17 cellular contexts compared by ENCODE assay signal in the genomic region with DNA sequence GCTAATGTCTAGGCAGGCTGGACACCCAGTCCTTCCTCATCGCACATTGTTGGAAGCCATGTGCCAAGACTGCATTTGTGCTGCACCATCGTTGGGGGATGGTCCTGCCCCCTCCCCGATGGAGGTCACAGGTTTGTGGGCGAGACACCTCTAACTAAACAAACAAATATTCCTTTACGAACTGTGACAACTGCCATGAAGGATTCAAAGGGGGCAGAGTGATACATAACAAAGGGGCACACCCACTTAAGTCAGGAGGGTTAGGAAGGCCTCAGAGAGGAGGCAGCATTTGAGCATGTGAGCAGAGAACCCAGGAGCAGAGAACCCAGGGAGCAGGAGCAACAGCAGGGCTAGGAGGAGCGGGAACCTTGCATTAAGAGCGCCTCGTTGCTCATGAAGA. TPM values are rescaled to one million over a fixed set of nuclear protein-coding genes. Genes with fewer than 3 reads are reported as not detected.
DNase-seq lines count a peak whose midpoint lies in the region; ATAC-seq, FAIRE-seq and TF ChIP-seq lines count a peak whose summit lies in the region.
"Had no signal": no experiment of that assay in that cellular context is flagged by ENCODE, and none has a peak within 500 bp of the region (broad histone marks: within the 10 kb centered on the region; RNA-seq: fewer than 3 reads in every experiment).

No MANE protein-coding gene starts in this region.

- no peak for DNase-seq in A673 (ENCODE audit: low spot score)
- DNase-seq in H1 (ENCODE audit: low read depth in 1 of 2, low spot score in 2 of 2) = no peak
- DNase-seq in neural progenitor cell (ENCODE audit: low spot score) = no peak
- no peak for DNase-seq in 8988T
- no peak for DNase-seq in PC-3
- DNase-seq in GM12891 (ENCODE audit: insufficient read length, low spot score) = no peak
- DNase-seq in HT-29 (ENCODE audit: low spot score) = no peak
- DNase-seq: GF-D8, Kasumi-1, MM.1S, NCI-H1092 treated with DMSO at 0.1 percent for 48 hours, NCI-H2107, NCI-H2227 treated with DMSO at 0.1 percent for 48 hours had no signal

- H2BK120ac ChIP-seq in H1 (replicated peaks; ENCODE audit: low read depth, low read length) = no peak overlapping the region

- no peaks in the 10 kb centered on the region for H3K27me3 Mint-ChIP-seq in neural progenitor cell (ENCODE audit: insufficient read depth, low read depth)
- H3K27me3 Mint-ChIP-seq: IgD-negative memory B cell had no signal

- H4K91ac ChIP-seq in H1 (replicated peaks; ENCODE audit: insufficient read length, low read length) = peak overlapping the region; percentile 31

- H2BK5ac ChIP-seq in H1 (ENCODE audit: low read depth, low read length) = peak overlapping the region; percentile 78; the same call in 1 of the 2 replicates

- no peak for TF ChIP-seq CTCF in A673 (conservative IDR thresholded peaks at IDR 0.05; ENCODE audit: low read depth, low read length)
- TF ChIP-seq CTCF in HEK293 (tag by site-specific recombination; IDR thresholded peaks at IDR 0.05) = no peak
- TF ChIP-seq CTCF in H1 (IDR thresholded peaks at IDR 0.05; ENCODE audit: control extremely low read depth in 1 of 3, insufficient read depth in 1 of 3, low read depth in 1 of 3, low read length in 3 of 3) = no peak
- TF ChIP-seq CTCF in neural progenitor cell (IDR thresholded peaks at IDR 0.05) = no peak
- no peak for TF ChIP-seq CTCF in PC-3 (conservative IDR thresholded peaks at IDR 0.05; ENCODE audit: low read depth, low read length)

- H3K9me3 Mint-ChIP-seq in neural progenitor cell = no peaks in the 10 kb centered on the region
- H3K9me3 Mint-ChIP-seq: IgD-negative memory B cell had no signal

- no peak overlapping the region for H2AFZ ChIP-seq in H1 (ENCODE audit: low read length)
- no peak overlapping the region for H2AFZ ChIP-seq in neural progenitor cell (replicated peaks)
- no peak overlapping the region for H2AFZ ChIP-seq in PC-3 (ENCODE audit: low read length)

- POLR2A ChIA-PET in A673 (lab: Charles Lee; ENCODE audit: low non-redundant PET) = no interaction called here
- POLR2A ChIA-PET in HEK293 (lab: Yijun Ruan, JAX) = no interaction called here
- POLR2A ChIA-PET in H1 (lab: Charles Lee; ENCODE audit: partially characterized antibody) = interaction anchor here (1.0 to 1.1 kb wide), 2 partner anchors 16 to 17 kb away, joined by 3 read pairs; no protein-coding TSS in a partner anchor
- POLR2A ChIA-PET in PC-3 (lab: Charles Lee; ENCODE audit: unreplicated experiment) = no interaction called here

- no peak overlapping the region for H4K5ac ChIP-seq in H1 (ENCODE audit: insufficient read length, low read depth, low read length)

- H3K4me2 ChIP-seq in H1 (ENCODE audit: insufficient read depth in 1 of 2, low read depth in 2 of 2, low read length in 2 of 2) (no peak overlapping the region; a peak in 1 of 4 replicates), neural progenitor cell (no peak overlapping the region), PC-3 (ENCODE audit: low read length) (no peak overlapping the region)

- ATAC-seq in PC-3 = no peak

- peak overlapping the region; percentile 21 for H3K4me3 Mint-ChIP-seq in neural progenitor cell
- H3K4me3 Mint-ChIP-seq: IgD-negative memory B cell had no signal

- H3K27ac ChIP-seq in A673 (ENCODE audit: low read depth, low read length, poor library complexity, severe bottlenecking) = peak overlapping the region; percentile 81
- H3K27ac ChIP-seq in HEK293 (ENCODE audit: extremely low read depth, low read depth, low read length) = peak overlapping the region; percentile 79; the same call in 1 of the 2 replicates
- H3K27ac ChIP-seq in H1 (ENCODE audit: low read depth, low read length) = no peak overlapping the region
- H3K27ac ChIP-seq in neural progenitor cell = no peak overlapping the region
- H3K27ac ChIP-seq in PC-3 (ENCODE audit: low read length) = no peak overlapping the region
- H3K27ac ChIP-seq: C4-2B, RWPE1 had no signal

- no peaks in the 10 kb centered on the region for H4K20me1 ChIP-seq in H1 (replicated peaks in 1 of 2; ENCODE audit: control insufficient read depth in 1 of 2, insufficient read depth in 2 of 2, low read length in 2 of 2)
- H4K20me1 ChIP-seq in neural progenitor cell (ENCODE audit: low read depth) = no peaks in the 10 kb centered on the region
- no peaks in the 10 kb centered on the region for H4K20me1 ChIP-seq in PC-3 (ENCODE audit: low read length)

- H3K27me3 ChIP-seq in A673 (replicated peaks; ENCODE audit: insufficient read depth, low read depth, low read length, poor library complexity) (no peaks in the 10 kb centered on the region), H1 (replicated peaks in 1 of 4; ENCODE audit: control insufficient read depth in 3 of 4, extremely low read depth in 1 of 4, insufficient read depth in 3 of 4, low read length in 3 of 4) (no peaks in the 10 kb centered on the region), neural progenitor cell (no peaks in the 10 kb centered on the region), PC-3 (ENCODE audit: low read length) (no peaks in the 10 kb centered on the region)

- H3K36me3 Mint-ChIP-seq in neural progenitor cell = peaks cover 22% of the 10 kb centered on the region

- no peak overlapping the region for H4K8ac ChIP-seq in H1 (ENCODE audit: extremely low read depth, insufficient read depth, low read length)

- no peak overlapping the region for H3K56ac ChIP-seq in H1 (replicated peaks; ENCODE audit: insufficient read length, low read depth, low read length)

- H3K4ac ChIP-seq in H1 (replicated peaks; ENCODE audit: insufficient read length, low read depth, low read length) = no peak overlapping the region

- no peak for TF ChIP-seq RAD21 in H1 (IDR thresholded peaks at IDR 0.05 in 1 of 2, conservative IDR thresholded peaks at IDR 0.05 in 1 of 2; ENCODE audit: low read depth in 2 of 2, low read length in 2 of 2)

- TF ChIP-seq EP300 in H1 (IDR thresholded peaks at IDR 0.05; ENCODE audit: borderline replicate concordance in 1 of 2, low read depth in 2 of 2, low read length in 2 of 2) = no peak

- TF ChIP-seq POLR2A in H1 (IDR thresholded peaks at IDR 0.05; ENCODE audit: control extremely low read depth in 1 of 2, low read depth in 2 of 2, low read length in 2 of 2) (no peak), GM12891 (IDR thresholded peaks at IDR 0.05; ENCODE audit: low read depth, low read length) (no peak)

- 0 out of 2 replicates have a peak overlapping the region, but pooled peaks have one; percentile 36 for H2BK15ac ChIP-seq in H1 (ENCODE audit: low read length)

- no peaks in the 10 kb centered on the region for H3K9me3 ChIP-seq in A673 (ENCODE audit: low read depth, low read length, poor library complexity, severe bottlenecking)
- H3K9me3 ChIP-seq in HEK293 (ENCODE audit: control insufficient read depth, insufficient read depth, low read depth, low read length) = no peaks in the 10 kb centered on the region
- no peaks in the 10 kb centered on the region for H3K9me3 ChIP-seq in H1 (ENCODE audit: insufficient read depth in 2 of 2, low read depth in 1 of 2, low read length in 1 of 2)
- H3K9me3 ChIP-seq in neural progenitor cell (ENCODE audit: low read depth) = no peaks in the 10 kb centered on the region
- no peaks in the 10 kb centered on the region for H3K9me3 ChIP-seq in PC-3 (ENCODE audit: low read length)

- H3K9me2 ChIP-seq in PC-3 (replicated peaks; ENCODE audit: low read length) = no peaks in the 10 kb centered on the region

- H3K9ac ChIP-seq in H1 (replicated peaks in 1 of 4; ENCODE audit: extremely low read depth in 1 of 4, low read depth in 3 of 4, low read length in 3 of 4) = no peak overlapping the region
- H3K9ac ChIP-seq in neural progenitor cell = no peak overlapping the region
- no peak overlapping the region for H3K9ac ChIP-seq in PC-3 (ENCODE audit: low read length)

- peak overlapping the region; percentile 87; the same call in 1 of the 2 replicates for H2BK12ac ChIP-seq in H1 (ENCODE audit: low read depth, low read length)

- CTCF ChIA-PET in A673 (lab: Charles Lee) (no interaction called here), HEK293 (lab: Yijun Ruan, JAX) (no interaction called here), H1 (lab: Charles Lee; ENCODE audit: partially characterized antibody) (interaction anchor here (1.3 to 1.8 kb wide), 2 partner anchors 10 to 28 kb away, joined by 3 to 4 read pairs; no protein-coding TSS in a partner anchor), PC-3 (lab: Charles Lee) (no interaction called here)

- H3F3A ChIP-seq in neural progenitor cell (ENCODE audit: low read depth) = no peaks in the 10 kb centered on the region
- H3F3A ChIP-seq in PC-3 (ENCODE audit: low read length, unreplicated experiment) = no peaks in the 10 kb centered on the region

- peak overlapping the region; percentile 91 for H2AK5ac ChIP-seq in H1 (ENCODE audit: low read depth, low read length)

- H3K79me2 ChIP-seq in H1 (ENCODE audit: control insufficient read depth in 1 of 2, insufficient read depth in 2 of 2, low read length in 2 of 2) (0 out of 4 replicates have a peak, but pooled peaks cover 0 to 1% of the 10 kb centered on the region in 2 experiments), neural progenitor cell (ENCODE audit: low read depth) (no peaks in the 10 kb centered on the region), PC-3 (ENCODE audit: low read length) (0 out of 2 replicates have a peak, but pooled peaks cover 6% of the 10 kb centered on the region)

- no peaks in the 10 kb centered on the region; the same call in 1 of the 2 replicates for H3K79me1 ChIP-seq in H1 (ENCODE audit: low read depth, low read length)

- BruUV-seq in A673 (replicated peaks; lab: Mats Ljungman, UMichigan) (no TSS peak), PC-3 (replicated peaks; lab: Mats Ljungman, UMichigan) (no TSS peak)

- peak overlapping the region; percentile 80 for H2BK20ac ChIP-seq in H1 (ENCODE audit: low read length)

- 88% methylated on average over 8 of the region's 8 CpGs; no CpG with 5 or more reads in 1 of the 2 experiments for WGBS in H1 (ENCODE audit: extremely low coverage in 1 of 2, insufficient coverage in 1 of 2, insufficient read length in 1 of 2, insufficient replicate concordance in 2 of 2, low coverage in 1 of 2, low lambda C conversion rate in 2 of 2, missing lambda C conversion rate in 1 of 2), 2 experiments

- no peaks in the 10 kb centered on the region for H3K23me2 ChIP-seq in H1 (ENCODE audit: low read depth, low read length)

- H3K14ac ChIP-seq in H1 (ENCODE audit: insufficient read length) = no peak overlapping the region

- FAIRE-seq in H1 (lab: Jason Lieb, UNC) = no peak
- FAIRE-seq in GM12891 (lab: Jason Lieb, UNC) = no peak

- peaks cover 43% of the 10 kb centered on the region for H3K4me1 Mint-ChIP-seq in neural progenitor cell

- no peak overlapping the region for H3K23ac ChIP-seq in H1 (ENCODE audit: insufficient read length)

- H3K36me3 ChIP-seq in A673 (ENCODE audit: insufficient read depth, low read length, poor library complexity, severe bottlenecking) (no peaks in the 10 kb centered on the region), HEK293 (ENCODE audit: control insufficient read depth in 2 of 2, insufficient read depth in 1 of 2, low read length in 2 of 2) (peaks cover 3 to 5% of the 10 kb centered on the region in 2 experiments), H1 (ENCODE audit: control insufficient read depth in 2 of 4, insufficient read depth in 4 of 4, low read length in 3 of 4) (no peaks in the 10 kb centered on the region), neural progenitor cell (no peaks in the 10 kb centered on the region), PC-3 (ENCODE audit: low read depth, low read length) (no peaks in the 10 kb centered on the region)

- H3K4me3 ChIP-seq in A673 (ENCODE audit: low read depth, low read length, poor library complexity, severe bottlenecking) (no peak overlapping the region), HEK293 (ENCODE audit: low read depth, low read length) (no peak overlapping the region), H1 (ENCODE audit: extremely low read depth in 1 of 4, insufficient read depth in 2 of 4, low read depth in 3 of 4, low read length in 4 of 4) (no peak overlapping the region), neural progenitor cell (no peak overlapping the region), PC-3 (ENCODE audit: low read length) (no peak overlapping the region)

- H3K4me1 ChIP-seq in A673 (ENCODE audit: insufficient read depth, low read length, poor library complexity, severe bottlenecking) (peaks cover 57% of the 10 kb centered on the region), HEK293 (ENCODE audit: control insufficient read depth, insufficient read depth, low read length) (peaks cover 39% of the 10 kb centered on the region), H1 (replicated peaks in 1 of 4; ENCODE audit: control insufficient read depth in 3 of 4, insufficient read depth in 4 of 4, low read length in 3 of 4) (peaks cover 0 to 14% (median 7%) of the 10 kb centered on the region in 4 experiments; a peak in 6 of 7 replicates), neural progenitor cell (no peaks in the 10 kb centered on the region), PC-3 (ENCODE audit: insufficient read depth, low read length) (peaks cover 15% of the 10 kb centered on the region)

- H3K18ac ChIP-seq in H1 (ENCODE audit: extremely low read depth, low read length) = peak overlapping the region; percentile 75; the same call in 1 of the 2 replicates

- peak overlapping the region; percentile 18 for H3K27ac Mint-ChIP-seq in neural progenitor cell
- H3K27ac Mint-ChIP-seq: IgD-negative memory B cell had no signal

- intact Hi-C loops in A673 (cut with micrococcal nuclease; ENCODE audit: unreplicated experiment) = no loop called here
- intact Hi-C loops in PC-3 (cut with micrococcal nuclease) = no loop called here

RNA-seq across cellular contexts. Expression of a gene that starts 37.1 kb away (rescaled TPM):
- total RNA-seq in A673 (2021) = 93.2 and 107 TPM in 2 replicates
- 58.1 and 59.8 TPM in 2 replicates for total RNA-seq in H1 (2021; fragmentation: NEBNext Ultra II Directional; extraction: Animal tissue kit (Norgen Biotek cat#: 25700))
- 30.8 and 34.0 TPM in 2 replicates for polyA plus RNA-seq in H1 (2011; rRNA removed)
- polyA plus RNA-seq in H1 (2011; cell fraction: cytosol; rRNA removed) = 30.1 TPM
- 51.4 TPM for polyA plus RNA-seq in H1 (2011; cell fraction: nucleus; rRNA removed)
- polyA plus RNA-seq in H1 (2012, experiment 1 of 2) = 25.9 to 40.1 TPM (median 35.7 TPM) in 4 replicates
- polyA plus RNA-seq in H1 (2012, experiment 2 of 2) = 7.1 TPM
- 20.5 TPM for polyA plus RNA-seq in H1 (2013, experiment 1 of 2)
- 17.9 TPM for polyA plus RNA-seq in H1 (2013, experiment 2 of 2)
- polyA minus RNA-seq in H1 (2011; rRNA and poly(A)+ RNA removed) = 196 and 248 TPM in 2 replicates
- 78.7 TPM for polyA minus RNA-seq in H1 (2011; cell fraction: cytosol; rRNA and poly(A)+ RNA removed)
- polyA minus RNA-seq in H1 (2011; cell fraction: nucleus; rRNA and poly(A)+ RNA removed) = 117 TPM
- total RNA-seq in neural progenitor cell (ENCODE audit: low replicate concordance) = 87.6 and 90.2 TPM in 2 replicates
- 18.9 and 20.2 TPM in 2 replicates for total RNA-seq in PC-3 (2014; rRNA removed)
- polyA plus RNA-seq in GM12891 (2012; ENCODE audit: low read depth, missing spikeins) = 0.54 TPM
- 58.5 and 64.8 TPM in 2 replicates for total RNA-seq in HT-29 (2014; rRNA removed; shearing (Covaris generic))

Comparison
In these comparisons a context has a peak if more than half of its experiments do, and no peak if none do; other contexts are left out.
1. H3K27ac ChIP-seq: peak in A673 (single experiment) and HEK293 (single experiment); none in H1 (single experiment), neural progenitor cell (single experiment) and PC-3 (single experiment).